Comparison of ENCODE assay signal across 8 cellular contexts in the genomic region with DNA sequence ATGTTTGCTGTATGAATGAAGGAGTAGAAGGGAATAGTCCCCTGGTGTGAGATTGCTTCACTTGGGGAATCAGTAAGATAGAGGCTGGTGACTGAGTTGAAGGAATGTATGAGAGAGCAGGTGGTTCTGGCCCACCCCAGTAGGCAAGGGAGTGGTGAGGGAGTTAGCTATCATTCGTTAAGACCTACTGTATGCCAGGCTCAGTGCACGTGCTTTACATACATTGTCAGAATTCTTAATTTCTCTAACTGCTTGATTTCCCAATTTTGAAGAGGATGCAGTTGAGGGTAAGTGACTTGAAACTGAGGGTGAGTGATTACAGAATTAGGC. TPM values are rescaled to one million over a fixed set of nuclear protein-coding genes. Genes with fewer than 3 reads are reported as not detected.
DNase-seq lines count a peak whose midpoint lies in the region; ATAC-seq and TF ChIP-seq lines count a peak whose summit lies in the region.

No MANE protein-coding gene starts in this region.

- CTCF ChIA-PET in activated CD4-positive, alpha-beta memory T cell treated with anti-CD3 and anti-CD28 coated beads, Interleukin-2, amount 10 ng/mL, durations not matched to agents 7 days and 5 days (lab: Charles Lee) = interaction anchor here (3.3 kb wide), 1 partner anchor 37 kb away, joined by 10 read pairs; no protein-coding TSS in a partner anchor

- in situ Hi-C loops in G401 (cut with HindIII; ENCODE audit: low sequenced_read_pairs) = no loop called here

- peak overlapping the region; percentile 92 for H3K4me3 Mint-ChIP-seq in activated CD4-positive, alpha-beta memory T cell treated with anti-CD3 and anti-CD28 coated beads, Interleukin-2, amount 10 ng/mL, durations not matched to agents 7 days and 5 days

- POLR2A ChIA-PET in activated CD4-positive, alpha-beta memory T cell treated with anti-CD3 and anti-CD28 coated beads, Interleukin-2, amount 10 ng/mL, durations not matched to agents 7 days and 5 days (lab: Charles Lee) = interaction anchor here (0.6 to 1.3 kb wide), 4 partner anchors 8 to 414 kb away, joined by 3 to 4 read pairs (median 3); a partner anchor contains a TSS

- no peaks in the 10 kb centered on the region for H3K9me3 Mint-ChIP-seq in activated CD4-positive, alpha-beta memory T cell treated with anti-CD3 and anti-CD28 coated beads, Interleukin-2, amount 10 ng/mL, durations not matched to agents 7 days and 5 days

- intact Hi-C loops in testis (cut with DNase I; ENCODE audit: low total_unique reads) = no loop called here

- peaks cover 23% of the 10 kb centered on the region for H3K36me3 Mint-ChIP-seq in activated CD4-positive, alpha-beta memory T cell treated with anti-CD3 and anti-CD28 coated beads, Interleukin-2, amount 10 ng/mL, durations not matched to agents 7 days and 5 days (ENCODE audit: low read depth)

- H3K4me3 ChIP-seq in iPS-18c (ENCODE audit: insufficient read depth, low read depth, low read length) (peak overlapping the region; percentile 55), testis (peak overlapping the region; percentile 68 to 77)

- no peaks in the 10 kb centered on the region for H3K27me3 ChIP-seq in testis

- no peak for TF ChIP-seq POLR2A in testis (IDR thresholded peaks at IDR 0.05)

- no peaks in the 10 kb centered on the region for H3K4me1 ChIP-seq in testis

- no peak for TF ChIP-seq CTCF in testis (IDR thresholded peaks at IDR 0.05)

- WGBS in testis, 2 donors = 0% methylated on average over 2 of the region's 2 CpGs; no CpG with 5 or more reads in 1 of the 2 donors

- H3K27ac ChIP-seq in testis = peak overlapping the region; percentile 59 to 91

- ATAC-seq in HG02759 (IDR thresholded peaks at IDR 0.05; ENCODE audit: unreplicated experiment) (peak; percentile 2), GM18873 (IDR thresholded peaks at IDR 0.05; ENCODE audit: low FRiP score, unreplicated experiment) (no peak)

- peak; percentile 1 for DNase-seq in G401 (ENCODE audit: low spot score)
- DNase-seq in activated CD4-positive, alpha-beta memory T cell treated with anti-CD3 and anti-CD28 coated beads, Interleukin-2, amount 10 ng/mL, durations not matched to agents 7 days and 5 days = no peak
- DNase-seq in testis = no peak
- DNase-seq in DMS153 treated with DMSO at 0.1 percent for 48 hours (lab: John Stamatoyannopoulos, UW; ENCODE audit: unreplicated experiment) = no peak
- DNase-seq in NCI-H345 treated with DMSO at 0.1 percent for 48 hours (lab: John Stamatoyannopoulos, UW; ENCODE audit: unreplicated experiment) = no peak

- H3K9me3 ChIP-seq in iPS-18c (ENCODE audit: control insufficient read depth, insufficient read depth, low read length) (peaks cover 10% of the 10 kb centered on the region), testis (no peaks in the 10 kb centered on the region)

- H3K36me3 ChIP-seq in testis (ENCODE audit: low read depth, missing control alignments) = no peaks in the 10 kb centered on the region

- H3K4me1 Mint-ChIP-seq in activated CD4-positive, alpha-beta memory T cell treated with anti-CD3 and anti-CD28 coated beads, Interleukin-2, amount 10 ng/mL, durations not matched to agents 7 days and 5 days = peaks cover 64% of the 10 kb centered on the region

- H3K27me3 Mint-ChIP-seq in activated CD4-positive, alpha-beta memory T cell treated with anti-CD3 and anti-CD28 coated beads, Interleukin-2, amount 10 ng/mL, durations not matched to agents 7 days and 5 days = no peaks in the 10 kb centered on the region

- peak overlapping the region; percentile 86 for H3K27ac Mint-ChIP-seq in activated CD4-positive, alpha-beta memory T cell treated with anti-CD3 and anti-CD28 coated beads, Interleukin-2, amount 10 ng/mL, durations not matched to agents 7 days and 5 days

RNA-seq across cellular contexts. Expression of a gene that starts 0.7 kb away (rescaled TPM):
- 60.4 and 86.4 TPM in 2 replicates for total RNA-seq in G401 (2014; rRNA removed; shearing (Covaris generic))
- total RNA-seq in activated CD4-positive, alpha-beta memory T cell treated with anti-CD3 and anti-CD28 coated beads, Interleukin-2, amount 10 ng/mL, durations not matched to agents 7 days and 5 days = 10 to 100 TPM; 39.8 to 40.3 TPM
- 10 to 100 TPM; 31.9 to 33.0 TPM for total RNA-seq in testis
- polyA plus RNA-seq in testis (ENCODE audit: insufficient read depth, low read depth, low replicate concordance) = 16.2 TPM
